Comparison of ENCODE assay signal across 8 cellular contexts in the genomic region with DNA sequence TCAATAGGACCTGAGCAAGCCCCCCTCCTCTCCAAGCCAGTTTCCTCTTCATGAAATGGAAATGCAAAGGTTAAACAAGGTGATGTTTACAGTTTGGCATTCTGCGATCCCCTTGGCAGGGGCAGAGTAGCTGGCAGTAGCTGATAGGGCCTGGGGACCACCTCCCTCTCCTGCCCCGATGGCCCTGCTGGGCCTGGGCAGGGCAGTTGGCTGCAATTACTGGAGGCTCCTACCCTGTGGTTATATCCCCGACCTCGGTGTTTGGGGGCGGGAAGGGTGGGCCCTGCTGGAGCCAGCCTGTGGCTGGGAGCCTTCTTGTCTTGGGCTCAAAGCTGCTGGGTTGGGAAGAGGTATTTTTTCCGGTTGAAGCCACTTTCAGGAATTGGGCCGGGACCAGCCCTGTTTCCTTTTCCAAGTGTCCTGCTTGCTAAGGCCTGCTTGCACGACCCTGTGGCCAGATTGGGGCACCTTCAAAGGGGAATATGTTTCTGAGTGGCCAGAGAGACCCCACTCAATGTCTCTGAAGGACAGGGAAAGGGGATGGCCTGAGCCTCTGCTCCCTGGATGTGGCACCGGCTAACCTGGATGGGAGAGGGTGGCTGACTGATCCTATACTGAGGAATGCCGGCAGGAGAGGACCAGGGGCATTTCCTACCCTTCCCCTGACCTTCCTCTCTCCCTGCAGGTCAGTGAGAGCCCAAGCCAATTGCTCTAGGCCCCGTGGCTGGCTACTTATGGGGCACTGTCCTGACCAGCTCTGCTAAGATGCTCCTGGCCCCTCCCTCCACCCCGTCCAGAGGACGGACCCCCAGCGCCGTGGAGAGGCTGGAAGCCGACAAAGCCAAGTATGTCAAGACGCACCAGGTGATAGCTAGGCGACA. TPM values are rescaled to one million over a fixed set of nuclear protein-coding genes. Genes with fewer than 3 reads are reported as not detected.
DNase-seq lines count a peak whose midpoint lies in the region; ATAC-seq and TF ChIP-seq lines count a peak whose summit lies in the region.

No MANE protein-coding gene starts in this region.

- no peaks in the 10 kb centered on the region for H3K9me3 ChIP-seq in HUES64 (ENCODE audit: insufficient read depth, low read depth, low read length)
- H3K9me3 ChIP-seq in colonic mucosa: no peaks in the 10 kb centered on the region
- H3K9me3 ChIP-seq in liver (ENCODE audit: control insufficient read depth in 4 of 4, low read length in 3 of 4): no peaks in the 10 kb centered on the region

- H3K9ac ChIP-seq in HUES64 (ENCODE audit: low read depth, low read length): peak overlapping the region; percentile 70
- H3K9ac ChIP-seq in colonic mucosa (ENCODE audit: low read depth in 2 of 2, low read length in 2 of 2): peak overlapping the region; percentile 19 to 73
- H3K9ac ChIP-seq in liver (ENCODE audit: low read depth in 1 of 2, low read length in 2 of 2): no peak overlapping the region

- peak overlapping the region; percentile 55 for H3K4me3 ChIP-seq in HUES64 (ENCODE audit: low read length)
- peak overlapping the region; percentile 36 for H3K4me3 ChIP-seq in colonic mucosa
- H3K4me3 ChIP-seq in liver (ENCODE audit: low read depth in 1 of 3, low read length in 3 of 3): peak overlapping the region in 2 of 3 donors; percentile 51 to 59

- TF ChIP-seq CTCF in colonic mucosa (IDR thresholded peaks at IDR 0.05) (no peak), liver (IDR thresholded peaks at IDR 0.05; ENCODE audit: low read depth, low read length, missing input control) (no peak), GM10266 (IDR thresholded peaks at IDR 0.05; ENCODE audit: control insufficient read depth, insufficient read depth, low read depth, missing control alignments) (no peak)

- no peak for ATAC-seq in stimulated activated naive B cell treated with anti-CD40 and anti-IgM and Interleukin-4, amounts not matched to agents 10 μg/mL and 1 μg/mL and 100 μg/mL, for 72 hours (replicated peaks)
- no peak for ATAC-seq in HG02852 (IDR thresholded peaks at IDR 0.05; ENCODE audit: unreplicated experiment)

- peak overlapping the region; percentile 53 to 73 for H3K4me3 Mint-ChIP-seq in stimulated activated naive B cell treated with anti-CD40 and anti-IgM and Interleukin-4, amounts not matched to agents 10 μg/mL and 1 μg/mL and 100 μg/mL, for 72 hours

- no peak for TF ChIP-seq RAD21 in liver (IDR thresholded peaks at IDR 0.05)

- no peaks in the 10 kb centered on the region for H3K36me3 Mint-ChIP-seq in stimulated activated naive B cell treated with anti-CD40 and anti-IgM and Interleukin-4, amounts not matched to agents 10 μg/mL and 1 μg/mL and 100 μg/mL, for 72 hours

- no peaks in the 10 kb centered on the region for H3K9me3 Mint-ChIP-seq in stimulated activated naive B cell treated with anti-CD40 and anti-IgM and Interleukin-4, amounts not matched to agents 10 μg/mL and 1 μg/mL and 100 μg/mL, for 72 hours

- 27% methylated on average over 18 of the region's 18 CpGs for WGBS in HUES64
- WGBS in liver: 40% methylated on average over 18 of the region's 18 CpGs

- H3K4me1 ChIP-seq in HUES64 (ENCODE audit: insufficient read depth, low read length) (peaks cover 42% of the 10 kb centered on the region), colonic mucosa (peaks cover 6% of the 10 kb centered on the region), liver (ENCODE audit: control insufficient read depth in 4 of 4, insufficient read depth in 4 of 4, low read length in 3 of 4) (peaks cover 10 to 26% (median 18%) of the 10 kb centered on the region in 4 donors)

- intact Hi-C loops in colonic mucosa (cut with DNase I): loop anchor here (5.0 to 10.0 kb wide), 2 partner anchors 53 to 164 kb away; no protein-coding TSS in a partner anchor

- H3K4me1 Mint-ChIP-seq in stimulated activated naive B cell treated with anti-CD40 and anti-IgM and Interleukin-4, amounts not matched to agents 10 μg/mL and 1 μg/mL and 100 μg/mL, for 72 hours: peaks cover 15 to 25% of the 10 kb centered on the region in 2 donors

- H3K27me3 ChIP-seq in HUES64 (ENCODE audit: insufficient read depth, low read length) (peaks cover 97% of the 10 kb centered on the region), colonic mucosa (no peaks in the 10 kb centered on the region), liver (ENCODE audit: control insufficient read depth in 4 of 4, insufficient read depth in 4 of 4, low read length in 3 of 4) (peaks cover 0 to 4% (median under 1%) of the 10 kb centered on the region in 4 donors)

- H3K27ac ChIP-seq in HUES64 (ENCODE audit: low read depth, low read length): no peak overlapping the region
- no peak overlapping the region for H3K27ac ChIP-seq in colonic mucosa
- H3K27ac ChIP-seq in liver (ENCODE audit: low read depth in 1 of 2, low read length in 2 of 2): no peak overlapping the region

- H3K27me3 Mint-ChIP-seq in stimulated activated naive B cell treated with anti-CD40 and anti-IgM and Interleukin-4, amounts not matched to agents 10 μg/mL and 1 μg/mL and 100 μg/mL, for 72 hours: peaks cover 44 to 65% of the 10 kb centered on the region in 2 donors

- DNase-seq in colonic mucosa: no peak
- DNase-seq in stimulated activated naive B cell treated with anti-CD40 and anti-IgM and Interleukin-4, amounts not matched to agents 10 μg/mL and 1 μg/mL and 100 μg/mL, for 72 hours: no peak
- DNase-seq in GM10266 (ENCODE audit: extremely low spot score): no peak
- DNase-seq in amniotic stem cell (lab: John Stamatoyannopoulos, UW): no peak
- no peak for DNase-seq in SW480 (ENCODE audit: low spot score)

- no peak overlapping the region for H3K27ac Mint-ChIP-seq in stimulated activated naive B cell treated with anti-CD40 and anti-IgM and Interleukin-4, amounts not matched to agents 10 μg/mL and 1 μg/mL and 100 μg/mL, for 72 hours

- no peaks in the 10 kb centered on the region for H3K36me3 ChIP-seq in HUES64 (ENCODE audit: insufficient read depth, low read length)
- no peaks in the 10 kb centered on the region for H3K36me3 ChIP-seq in colonic mucosa
- no peaks in the 10 kb centered on the region for H3K36me3 ChIP-seq in liver (ENCODE audit: control insufficient read depth in 4 of 4, insufficient read depth in 3 of 4, low read depth in 1 of 4, low read length in 3 of 4)

TF ChIP-seq in liver, 16 proteins besides CTCF, POLR2A, EP300 and RAD21 (continues in another document):
- no peak for TF ChIP-seq ATF3 (IDR thresholded peaks at IDR 0.05)
- no peak for TF ChIP-seq NR2F2 (IDR thresholded peaks at IDR 0.05)
- TF ChIP-seq GABPA (IDR thresholded peaks at IDR 0.05 in 1 of 2, conservative IDR thresholded peaks at IDR 0.05 in 1 of 2): no peak
- no peak for TF ChIP-seq SP1 (IDR thresholded peaks at IDR 0.05)
- no peak for TF ChIP-seq JUND (IDR thresholded peaks at IDR 0.05)
- TF ChIP-seq, protein P1, sequence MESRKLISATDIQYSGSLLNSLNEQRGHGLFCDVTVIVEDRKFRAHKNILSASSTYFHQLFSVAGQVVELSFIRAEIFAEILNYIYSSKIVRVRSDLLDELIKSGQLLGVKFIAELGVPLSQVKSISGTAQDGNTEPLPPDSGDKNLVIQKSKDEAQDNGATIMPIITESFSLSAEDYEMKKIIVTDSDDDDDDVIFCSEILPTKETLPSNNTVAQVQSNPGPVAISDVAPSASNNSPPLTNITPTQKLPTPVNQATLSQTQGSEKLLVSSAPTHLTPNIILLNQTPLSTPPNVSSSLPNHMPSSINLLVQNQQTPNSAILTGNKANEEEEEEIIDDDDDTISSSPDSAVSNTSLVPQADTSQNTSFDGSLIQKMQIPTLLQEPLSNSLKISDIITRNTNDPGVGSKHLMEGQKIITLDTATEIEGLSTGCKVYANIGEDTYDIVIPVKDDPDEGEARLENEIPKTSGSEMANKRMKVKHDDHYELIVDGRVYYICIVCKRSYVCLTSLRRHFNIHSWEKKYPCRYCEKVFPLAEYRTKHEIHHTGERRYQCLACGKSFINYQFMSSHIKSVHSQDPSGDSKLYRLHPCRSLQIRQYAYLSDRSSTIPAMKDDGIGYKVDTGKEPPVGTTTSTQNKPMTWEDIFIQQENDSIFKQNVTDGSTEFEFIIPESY (IDR thresholded peaks at IDR 0.05): no peak
- no peak for TF ChIP-seq HNF4G (IDR thresholded peaks at IDR 0.05)
- no peak for TF ChIP-seq MAX (IDR thresholded peaks at IDR 0.05)

RNA-seq across cellular contexts. Expression of gene FAM110D, which starts 1.9 kb away (rescaled TPM):
- polyA plus RNA-seq in HUES64 (2013, experiment 1 of 2): 0.75 TPM
- polyA plus RNA-seq in HUES64 (2013, experiment 2 of 2): 1.0 TPM
- total RNA-seq in colonic mucosa (1 to 10 TPM in 1 of 2 donors, under 1 TPM in 1; 0.57 to 1.1 TPM), liver (under 1 TPM; 0.14 to 0.50 TPM)
- polyA plus RNA-seq in liver: under 1 TPM; 0.10 to 0.39 TPM

RNA-seq across cellular contexts. Expression of gene C1orf232, which starts 8.0 kb away (rescaled TPM):
- not detected for polyA plus RNA-seq in HUES64 (2013, experiment 1 of 2)
- not detected for polyA plus RNA-seq in HUES64 (2013, experiment 2 of 2)
- total RNA-seq in colonic mucosa (not detected), liver (not detected)
- not detected for polyA plus RNA-seq in liver

RNA-seq across cellular contexts. Expression of gene ZNF593, which starts 8.9 kb away (rescaled TPM):
- polyA plus RNA-seq in HUES64 (2013, experiment 1 of 2): 31.0 TPM
- 30.1 TPM for polyA plus RNA-seq in HUES64 (2013, experiment 2 of 2)
- total RNA-seq in colonic mucosa (10 to 100 TPM; 22.0 to 47.7 TPM), liver (10 to 100 TPM in 1 of 2 donors, 1 to 10 TPM in 1; 5.7 to 15.7 TPM)
- 10 to 100 TPM; 44.8 to 81.4 TPM for polyA plus RNA-seq in liver

RNA-seq across cellular contexts. Expression of gene ZNF593OS, which starts 10.9 kb away (rescaled TPM):
- polyA plus RNA-seq in HUES64 (2013, experiment 1 of 2): not detected
- not detected for polyA plus RNA-seq in HUES64 (2013, experiment 2 of 2)
- total RNA-seq in colonic mucosa: not detected
- total RNA-seq in liver: not detected
- polyA plus RNA-seq in liver: under 1 TPM; 0.10 to 0.32 TPM

RNA-seq across cellular contexts. Expression of gene CNKSR1, which starts 16.5 kb away (rescaled TPM):
- 4.5 TPM for polyA plus RNA-seq in HUES64 (2013, experiment 1 of 2)
- 6.7 TPM for polyA plus RNA-seq in HUES64 (2013, experiment 2 of 2)
- total RNA-seq in colonic mucosa (10 to 100 TPM; 35.3 to 46.8 TPM), liver (1 to 10 TPM in 1 of 2 donors, under 1 TPM in 1; 0.56 to 1.2 TPM)
- 1 to 10 TPM in 1 of 2 donors, under 1 TPM in 1; 0.48 to 2.2 TPM for polyA plus RNA-seq in liver

Comparison
In these comparisons a context has a peak if more than half of its experiments do, and no peak if none do; other contexts are left out.
1. H3K9ac ChIP-seq: peak in HUES64 (single experiment) and colonic mucosa (2 of 2); none in liver (0 of 2).
2. Peak in every context shown above with its lines, with median percentiles within 50 percentile points of each other: H3K4me3 ChIP-seq.